Comparison of ENCODE assay signal across 8 cellular contexts in the genomic region with DNA sequence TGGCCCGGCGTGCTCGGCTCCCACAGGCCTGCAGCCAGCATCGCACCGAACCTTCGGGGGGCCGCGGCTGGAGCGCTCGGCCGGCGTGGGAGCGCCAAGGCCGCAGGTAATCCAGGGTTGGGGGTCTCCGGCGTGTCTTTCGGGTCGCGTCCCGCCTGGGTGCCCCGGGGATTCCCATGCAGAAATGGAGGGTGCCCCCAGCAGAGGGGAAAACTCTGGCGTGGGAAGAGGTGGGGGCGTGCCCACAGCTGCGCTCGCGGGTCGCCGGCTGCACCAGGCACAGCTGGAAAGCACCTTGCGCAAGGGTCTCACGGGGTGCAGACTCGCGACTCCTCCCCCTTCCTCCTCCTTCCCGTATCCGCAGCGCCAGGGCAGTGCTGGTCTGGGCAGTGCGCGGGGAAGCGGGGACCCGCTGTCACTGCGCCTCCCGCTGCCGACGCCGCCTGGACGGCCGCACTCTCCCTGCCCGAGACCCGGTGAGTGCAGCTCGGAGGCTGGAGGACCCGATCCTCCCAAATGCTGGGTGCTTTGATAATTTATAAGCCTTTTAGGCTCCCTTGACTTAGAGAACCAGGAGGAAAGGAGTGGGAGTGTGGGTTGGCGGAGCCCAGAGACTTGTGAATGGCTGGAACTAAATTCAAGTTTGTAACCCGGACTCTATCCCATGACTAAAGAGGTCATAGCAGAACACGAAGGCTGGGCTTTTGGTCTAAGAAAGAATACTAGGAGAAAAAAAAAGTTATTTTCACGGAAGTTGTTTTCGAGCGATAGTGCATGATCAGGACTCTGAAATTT. TPM values are rescaled to one million over a fixed set of nuclear protein-coding genes. Genes with fewer than 3 reads are reported as not detected.
DNase-seq lines count a peak whose midpoint lies in the region; ATAC-seq lines count a peak whose summit lies in the region.

No MANE protein-coding gene starts in this region.

- H3K4me3 Mint-ChIP-seq in activated naive CD4-positive, alpha-beta T cell treated with anti-CD3 and anti-CD28 coated beads, Interleukin-2, amount 10 ng/mL, durations not matched to agents 7 days and 5 days: peak overlapping the region; percentile 92

- no peaks in the 10 kb centered on the region for H3K9me3 Mint-ChIP-seq in activated naive CD4-positive, alpha-beta T cell treated with anti-CD3 and anti-CD28 coated beads, Interleukin-2, amount 10 ng/mL, durations not matched to agents 7 days and 5 days

- peaks cover 5% of the 10 kb centered on the region for H3K27me3 Mint-ChIP-seq in activated naive CD4-positive, alpha-beta T cell treated with anti-CD3 and anti-CD28 coated beads, Interleukin-2, amount 10 ng/mL, durations not matched to agents 7 days and 5 days

- peaks cover 69% of the 10 kb centered on the region for H3K4me1 Mint-ChIP-seq in activated naive CD4-positive, alpha-beta T cell treated with anti-CD3 and anti-CD28 coated beads, Interleukin-2, amount 10 ng/mL, durations not matched to agents 7 days and 5 days

- peaks cover 27% of the 10 kb centered on the region for H3K36me3 Mint-ChIP-seq in activated naive CD4-positive, alpha-beta T cell treated with anti-CD3 and anti-CD28 coated beads, Interleukin-2, amount 10 ng/mL, durations not matched to agents 7 days and 5 days

- CTCF ChIA-PET in activated naive CD4-positive, alpha-beta T cell treated with anti-CD3 and anti-CD28 coated beads, Interleukin-2, amount 10 ng/mL, durations not matched to agents 7 days and 5 days (lab: Charles Lee): interaction anchor here (0.8 to 1.4 kb wide), 3 partner anchors 16 to 100 kb away, joined by 3 to 5 read pairs (median 3); no protein-coding TSS in a partner anchor

- ATAC-seq in GM19035 (IDR thresholded peaks at IDR 0.05; ENCODE audit: unreplicated experiment): peak; percentile 49
- ATAC-seq in HG03280 (IDR thresholded peaks at IDR 0.05; ENCODE audit: unreplicated experiment): peak; percentile 29

- peak overlapping the region; percentile 90 for H3K27ac Mint-ChIP-seq in activated naive CD4-positive, alpha-beta T cell treated with anti-CD3 and anti-CD28 coated beads, Interleukin-2, amount 10 ng/mL, durations not matched to agents 7 days and 5 days

- peak; percentile 77 for DNase-seq in Ammon's horn (ENCODE audit: low spot score)
- peak; percentile 14 for DNase-seq in SIG-M5 (lab: John Stamatoyannopoulos, UW)
- peak; percentile 75 for DNase-seq in activated naive CD4-positive, alpha-beta T cell treated with anti-CD3 and anti-CD28 coated beads, Interleukin-2, amount 10 ng/mL, durations not matched to agents 7 days and 5 days
- DNase-seq in germinal center (ENCODE audit: low spot score): peak; percentile 75
- peak; percentile 34 for DNase-seq in occipital lobe (lab: John Stamatoyannopoulos, UW)
- DNase-seq in ureter (ENCODE audit: low spot score): peak; percentile 92

RNA-seq across cellular contexts. Expression of a gene that starts 0.5 kb away (rescaled TPM):
- 8.0 TPM for total RNA-seq in occipital lobe
- total RNA-seq in ureter: 42.8 TPM

Comparison
In these comparisons a context has a peak if more than half of its experiments do, and no peak if none do; other contexts are left out.
1. Peak in every context shown above with its lines: DNase-seq and ATAC-seq.
2. DNase-seq: peak in every context shown above with its lines; median percentile 92 in ureter; 77 in Ammon's horn; 75 in activated naive CD4-positive, alpha-beta T cell treated with anti-CD3 and anti-CD28 coated beads, Interleukin-2, amount 10 ng/mL, durations not matched to agents 7 days and 5 days; 75 in germinal center; 34 in occipital lobe; 14 in SIG-M5.